In the genomic region with DNA sequence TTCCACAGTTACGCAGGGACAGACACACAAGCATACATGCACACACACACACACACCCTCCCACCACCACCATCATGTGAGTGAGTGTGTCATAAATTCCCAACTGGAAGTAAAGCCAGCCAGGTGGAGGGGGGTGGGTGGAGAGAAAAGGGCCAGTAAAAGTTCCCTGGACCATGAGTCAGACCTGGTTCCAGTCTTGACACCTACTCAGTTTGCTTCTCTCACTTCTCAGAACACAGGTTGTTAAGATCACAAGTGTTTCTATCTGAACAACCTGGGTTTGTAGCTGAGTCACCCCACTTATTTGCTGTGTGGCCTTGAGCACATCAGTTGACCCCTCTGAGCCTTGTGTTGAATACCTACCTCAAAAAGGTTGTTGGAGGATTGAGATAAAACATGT, we compare ENCODE assay signal across 1 cellular context.
A peak's percentile ranks its signal among the peaks of the same experiment; 100 is the strongest.
TF ChIP-seq lines count a peak whose summit lies in the region.

No MANE protein-coding gene starts in this region.

TF ChIP-seq in K562, 482 proteins besides CTCF, POLR2A, EP300 and RAD21:
- TF ChIP-seq, protein P1, sequence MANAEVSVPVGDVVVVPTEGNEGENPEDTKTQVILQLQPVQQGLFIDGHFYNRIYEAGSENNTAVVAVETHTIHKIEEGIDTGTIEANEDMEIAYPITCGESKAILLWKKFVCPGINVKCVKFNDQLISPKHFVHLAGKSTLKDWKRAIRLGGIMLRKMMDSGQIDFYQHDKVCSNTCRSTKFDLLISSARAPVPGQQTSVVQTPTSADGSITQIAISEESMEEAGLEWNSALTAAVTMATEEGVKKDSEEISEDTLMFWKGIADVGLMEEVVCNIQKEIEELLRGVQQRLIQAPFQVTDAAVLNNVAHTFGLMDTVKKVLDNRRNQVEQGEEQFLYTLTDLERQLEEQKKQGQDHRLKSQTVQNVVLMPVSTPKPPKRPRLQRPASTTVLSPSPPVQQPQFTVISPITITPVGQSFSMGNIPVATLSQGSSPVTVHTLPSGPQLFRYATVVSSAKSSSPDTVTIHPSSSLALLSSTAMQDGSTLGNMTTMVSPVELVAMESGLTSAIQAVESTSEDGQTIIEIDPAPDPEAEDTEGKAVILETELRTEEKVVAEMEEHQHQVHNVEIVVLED (CRISPR knock-in tag; IDR thresholded peaks at IDR 0.05): no peak
- TF ChIP-seq, protein P2, sequence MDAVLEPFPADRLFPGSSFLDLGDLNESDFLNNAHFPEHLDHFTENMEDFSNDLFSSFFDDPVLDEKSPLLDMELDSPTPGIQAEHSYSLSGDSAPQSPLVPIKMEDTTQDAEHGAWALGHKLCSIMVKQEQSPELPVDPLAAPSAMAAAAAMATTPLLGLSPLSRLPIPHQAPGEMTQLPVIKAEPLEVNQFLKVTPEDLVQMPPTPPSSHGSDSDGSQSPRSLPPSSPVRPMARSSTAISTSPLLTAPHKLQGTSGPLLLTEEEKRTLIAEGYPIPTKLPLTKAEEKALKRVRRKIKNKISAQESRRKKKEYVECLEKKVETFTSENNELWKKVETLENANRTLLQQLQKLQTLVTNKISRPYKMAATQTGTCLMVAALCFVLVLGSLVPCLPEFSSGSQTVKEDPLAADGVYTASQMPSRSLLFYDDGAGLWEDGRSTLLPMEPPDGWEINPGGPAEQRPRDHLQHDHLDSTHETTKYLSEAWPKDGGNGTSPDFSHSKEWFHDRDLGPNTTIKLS (IDR thresholded peaks at IDR 0.05; ENCODE audit: borderline replicate concordance, low read depth): no peak
- TF ChIP-seq L3MBTL2 (IDR thresholded peaks at IDR 0.05) (no peak), HDAC1 (IDR thresholded peaks at IDR 0.05) (no peak), PPARD (CRISPR knock-in tag; IDR thresholded peaks at IDR 0.05) (no peak), DNMT1 (IDR thresholded peaks at IDR 0.05) (no peak), ZNF778 (CRISPR knock-in tag; IDR thresholded peaks at IDR 0.05) (no peak), MBD2 (IDR thresholded peaks at IDR 0.05; ENCODE audit: borderline replicate concordance, low read depth) (no peak), ETV6 (IDR thresholded peaks at IDR 0.05; ENCODE audit: borderline replicate concordance in 1 of 2, low read depth in 2 of 2, low read length in 1 of 2) (no peak), ETV6 (CRISPR knock-in tag; IDR thresholded peaks at IDR 0.05; ENCODE audit: borderline replicate concordance) (no peak), CBX3 (IDR thresholded peaks at IDR 0.05; ENCODE audit: borderline replicate concordance in 1 of 2, low read length in 2 of 2) (no peak), EGR1 (conservative IDR thresholded peaks at IDR 0.05) (0 out of 2 replicates have a peak, but pooled peaks have one; percentile 14), TAL1 (IDR thresholded peaks at IDR 0.05) (no peak), ZFP36 (IDR thresholded peaks at IDR 0.05; ENCODE audit: low read depth, low read length, partially characterized antibody) (peak; percentile 75), NFIC (IDR thresholded peaks at IDR 0.05) (no peak), SMARCA5 (IDR thresholded peaks at IDR 0.05) (no peak), SMC3 (conservative IDR thresholded peaks at IDR 0.05; ENCODE audit: insufficient read depth, low read depth, low read length) (no peak), BCOR (IDR thresholded peaks at IDR 0.05) (no peak), CBFA2T3 (IDR thresholded peaks at IDR 0.05) (peak; percentile 29; the same call in 1 of the 2 replicates), NFE2 (IDR thresholded peaks at IDR 0.05; ENCODE audit: low read depth) (peak; percentile 41; the same call in 1 of the 2 replicates), KDM1A (IDR thresholded peaks at IDR 0.05) (0 out of 4 replicates have a peak, but pooled peaks of 1 of the 2 experiments have one; percentile 11), RBM25 (IDR thresholded peaks at IDR 0.05; ENCODE audit: low read depth, low read length, severe bottlenecking) (peak; percentile 11)
- TF ChIP-seq, protein P3, sequence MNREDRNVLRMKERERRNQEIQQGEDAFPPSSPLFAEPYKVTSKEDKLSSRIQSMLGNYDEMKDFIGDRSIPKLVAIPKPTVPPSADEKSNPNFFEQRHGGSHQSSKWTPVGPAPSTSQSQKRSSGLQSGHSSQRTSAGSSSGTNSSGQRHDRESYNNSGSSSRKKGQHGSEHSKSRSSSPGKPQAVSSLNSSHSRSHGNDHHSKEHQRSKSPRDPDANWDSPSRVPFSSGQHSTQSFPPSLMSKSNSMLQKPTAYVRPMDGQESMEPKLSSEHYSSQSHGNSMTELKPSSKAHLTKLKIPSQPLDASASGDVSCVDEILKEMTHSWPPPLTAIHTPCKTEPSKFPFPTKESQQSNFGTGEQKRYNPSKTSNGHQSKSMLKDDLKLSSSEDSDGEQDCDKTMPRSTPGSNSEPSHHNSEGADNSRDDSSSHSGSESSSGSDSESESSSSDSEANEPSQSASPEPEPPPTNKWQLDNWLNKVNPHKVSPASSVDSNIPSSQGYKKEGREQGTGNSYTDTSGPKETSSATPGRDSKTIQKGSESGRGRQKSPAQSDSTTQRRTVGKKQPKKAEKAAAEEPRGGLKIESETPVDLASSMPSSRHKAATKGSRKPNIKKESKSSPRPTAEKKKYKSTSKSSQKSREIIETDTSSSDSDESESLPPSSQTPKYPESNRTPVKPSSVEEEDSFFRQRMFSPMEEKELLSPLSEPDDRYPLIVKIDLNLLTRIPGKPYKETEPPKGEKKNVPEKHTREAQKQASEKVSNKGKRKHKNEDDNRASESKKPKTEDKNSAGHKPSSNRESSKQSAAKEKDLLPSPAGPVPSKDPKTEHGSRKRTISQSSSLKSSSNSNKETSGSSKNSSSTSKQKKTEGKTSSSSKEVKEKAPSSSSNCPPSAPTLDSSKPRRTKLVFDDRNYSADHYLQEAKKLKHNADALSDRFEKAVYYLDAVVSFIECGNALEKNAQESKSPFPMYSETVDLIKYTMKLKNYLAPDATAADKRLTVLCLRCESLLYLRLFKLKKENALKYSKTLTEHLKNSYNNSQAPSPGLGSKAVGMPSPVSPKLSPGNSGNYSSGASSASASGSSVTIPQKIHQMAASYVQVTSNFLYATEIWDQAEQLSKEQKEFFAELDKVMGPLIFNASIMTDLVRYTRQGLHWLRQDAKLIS (CRISPR knock-in tag; IDR thresholded peaks at IDR 0.05): no peak
- TF ChIP-seq, protein P4, sequence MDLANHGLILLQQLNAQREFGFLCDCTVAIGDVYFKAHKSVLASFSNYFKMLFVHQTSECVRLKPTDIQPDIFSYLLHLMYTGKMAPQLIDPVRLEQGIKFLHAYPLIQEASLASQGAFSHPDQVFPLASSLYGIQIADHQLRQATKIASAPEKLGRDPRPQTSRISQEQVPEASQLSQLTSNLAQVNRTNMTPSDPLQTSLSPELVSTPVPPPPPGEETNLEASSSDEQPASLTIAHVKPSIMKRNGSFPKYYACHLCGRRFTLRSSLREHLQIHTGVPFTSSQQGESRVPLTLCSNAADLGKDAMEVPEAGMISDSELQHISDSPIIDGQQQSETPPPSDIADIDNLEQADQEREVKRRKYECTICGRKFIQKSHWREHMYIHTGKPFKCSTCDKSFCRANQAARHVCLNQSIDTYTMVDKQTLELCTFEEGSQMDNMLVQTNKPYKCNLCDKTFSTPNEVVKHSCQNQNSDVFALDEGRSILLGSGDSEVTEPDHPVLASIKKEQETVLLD (IDR thresholded peaks at IDR 0.05): no peak
- TF ChIP-seq, protein P5, sequence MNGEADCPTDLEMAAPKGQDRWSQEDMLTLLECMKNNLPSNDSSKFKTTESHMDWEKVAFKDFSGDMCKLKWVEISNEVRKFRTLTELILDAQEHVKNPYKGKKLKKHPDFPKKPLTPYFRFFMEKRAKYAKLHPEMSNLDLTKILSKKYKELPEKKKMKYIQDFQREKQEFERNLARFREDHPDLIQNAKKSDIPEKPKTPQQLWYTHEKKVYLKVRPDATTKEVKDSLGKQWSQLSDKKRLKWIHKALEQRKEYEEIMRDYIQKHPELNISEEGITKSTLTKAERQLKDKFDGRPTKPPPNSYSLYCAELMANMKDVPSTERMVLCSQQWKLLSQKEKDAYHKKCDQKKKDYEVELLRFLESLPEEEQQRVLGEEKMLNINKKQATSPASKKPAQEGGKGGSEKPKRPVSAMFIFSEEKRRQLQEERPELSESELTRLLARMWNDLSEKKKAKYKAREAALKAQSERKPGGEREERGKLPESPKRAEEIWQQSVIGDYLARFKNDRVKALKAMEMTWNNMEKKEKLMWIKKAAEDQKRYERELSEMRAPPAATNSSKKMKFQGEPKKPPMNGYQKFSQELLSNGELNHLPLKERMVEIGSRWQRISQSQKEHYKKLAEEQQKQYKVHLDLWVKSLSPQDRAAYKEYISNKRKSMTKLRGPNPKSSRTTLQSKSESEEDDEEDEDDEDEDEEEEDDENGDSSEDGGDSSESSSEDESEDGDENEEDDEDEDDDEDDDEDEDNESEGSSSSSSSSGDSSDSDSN (IDR thresholded peaks at IDR 0.05; ENCODE audit: borderline replicate concordance in 1 of 2, low read depth in 2 of 2, low read length in 2 of 2): no peak
- TF ChIP-seq, protein P6, sequence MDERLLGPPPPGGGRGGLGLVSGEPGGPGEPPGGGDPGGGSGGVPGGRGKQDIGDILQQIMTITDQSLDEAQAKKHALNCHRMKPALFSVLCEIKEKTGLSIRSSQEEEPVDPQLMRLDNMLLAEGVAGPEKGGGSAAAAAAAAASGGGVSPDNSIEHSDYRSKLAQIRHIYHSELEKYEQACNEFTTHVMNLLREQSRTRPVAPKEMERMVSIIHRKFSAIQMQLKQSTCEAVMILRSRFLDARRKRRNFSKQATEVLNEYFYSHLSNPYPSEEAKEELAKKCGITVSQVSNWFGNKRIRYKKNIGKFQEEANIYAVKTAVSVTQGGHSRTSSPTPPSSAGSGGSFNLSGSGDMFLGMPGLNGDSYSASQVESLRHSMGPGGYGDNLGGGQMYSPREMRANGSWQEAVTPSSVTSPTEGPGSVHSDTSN (CRISPR knock-in tag; IDR thresholded peaks at IDR 0.05; ENCODE audit: low read depth): no peak
- TF ChIP-seq, protein P6 (tag; conservative IDR thresholded peaks at IDR 0.05; ENCODE audit: low read depth): no peak
- TF ChIP-seq, protein P7, sequence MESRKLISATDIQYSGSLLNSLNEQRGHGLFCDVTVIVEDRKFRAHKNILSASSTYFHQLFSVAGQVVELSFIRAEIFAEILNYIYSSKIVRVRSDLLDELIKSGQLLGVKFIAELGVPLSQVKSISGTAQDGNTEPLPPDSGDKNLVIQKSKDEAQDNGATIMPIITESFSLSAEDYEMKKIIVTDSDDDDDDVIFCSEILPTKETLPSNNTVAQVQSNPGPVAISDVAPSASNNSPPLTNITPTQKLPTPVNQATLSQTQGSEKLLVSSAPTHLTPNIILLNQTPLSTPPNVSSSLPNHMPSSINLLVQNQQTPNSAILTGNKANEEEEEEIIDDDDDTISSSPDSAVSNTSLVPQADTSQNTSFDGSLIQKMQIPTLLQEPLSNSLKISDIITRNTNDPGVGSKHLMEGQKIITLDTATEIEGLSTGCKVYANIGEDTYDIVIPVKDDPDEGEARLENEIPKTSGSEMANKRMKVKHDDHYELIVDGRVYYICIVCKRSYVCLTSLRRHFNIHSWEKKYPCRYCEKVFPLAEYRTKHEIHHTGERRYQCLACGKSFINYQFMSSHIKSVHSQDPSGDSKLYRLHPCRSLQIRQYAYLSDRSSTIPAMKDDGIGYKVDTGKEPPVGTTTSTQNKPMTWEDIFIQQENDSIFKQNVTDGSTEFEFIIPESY (CRISPR knock-in tag; IDR thresholded peaks at IDR 0.05): no peak
- TF ChIP-seq, protein P8, sequence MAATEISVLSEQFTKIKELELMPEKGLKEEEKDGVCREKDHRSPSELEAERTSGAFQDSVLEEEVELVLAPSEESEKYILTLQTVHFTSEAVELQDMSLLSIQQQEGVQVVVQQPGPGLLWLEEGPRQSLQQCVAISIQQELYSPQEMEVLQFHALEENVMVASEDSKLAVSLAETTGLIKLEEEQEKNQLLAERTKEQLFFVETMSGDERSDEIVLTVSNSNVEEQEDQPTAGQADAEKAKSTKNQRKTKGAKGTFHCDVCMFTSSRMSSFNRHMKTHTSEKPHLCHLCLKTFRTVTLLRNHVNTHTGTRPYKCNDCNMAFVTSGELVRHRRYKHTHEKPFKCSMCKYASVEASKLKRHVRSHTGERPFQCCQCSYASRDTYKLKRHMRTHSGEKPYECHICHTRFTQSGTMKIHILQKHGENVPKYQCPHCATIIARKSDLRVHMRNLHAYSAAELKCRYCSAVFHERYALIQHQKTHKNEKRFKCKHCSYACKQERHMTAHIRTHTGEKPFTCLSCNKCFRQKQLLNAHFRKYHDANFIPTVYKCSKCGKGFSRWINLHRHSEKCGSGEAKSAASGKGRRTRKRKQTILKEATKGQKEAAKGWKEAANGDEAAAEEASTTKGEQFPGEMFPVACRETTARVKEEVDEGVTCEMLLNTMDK (IDR thresholded peaks at IDR 0.05; ENCODE audit: borderline replicate concordance, insufficient read depth, low read depth, low read length, poor library complexity, severe bottlenecking): no peak
- TF ChIP-seq, protein P9, sequence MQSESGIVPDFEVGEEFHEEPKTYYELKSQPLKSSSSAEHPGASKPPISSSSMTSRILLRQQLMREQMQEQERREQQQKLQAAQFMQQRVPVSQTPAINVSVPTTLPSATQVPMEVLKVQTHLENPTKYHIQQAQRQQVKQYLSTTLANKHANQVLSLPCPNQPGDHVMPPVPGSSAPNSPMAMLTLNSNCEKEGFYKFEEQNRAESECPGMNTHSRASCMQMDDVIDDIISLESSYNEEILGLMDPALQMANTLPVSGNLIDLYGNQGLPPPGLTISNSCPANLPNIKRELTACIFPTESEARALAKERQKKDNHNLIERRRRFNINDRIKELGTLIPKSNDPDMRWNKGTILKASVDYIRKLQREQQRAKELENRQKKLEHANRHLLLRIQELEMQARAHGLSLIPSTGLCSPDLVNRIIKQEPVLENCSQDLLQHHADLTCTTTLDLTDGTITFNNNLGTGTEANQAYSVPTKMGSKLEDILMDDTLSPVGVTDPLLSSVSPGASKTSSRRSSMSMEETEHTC (IDR thresholded peaks at IDR 0.05): no peak
